ENCODE assay signal across 10 cellular contexts in genomic region chr7:130273863-130274262, GRCh38. TPM values are rescaled to one million over a fixed set of nuclear protein-coding genes. Genes with fewer than 3 reads are reported as not detected.
A peak's percentile ranks its signal among the peaks of the same experiment; 100 is the strongest.
DNase-seq lines count a peak whose midpoint lies in the region; ATAC-seq lines count a peak whose summit lies in the region.
"Had no signal": no experiment of that assay in that cellular context is flagged by ENCODE, and none has a peak within 500 bp of the region (broad histone marks: within the 10 kb centered on the region; RNA-seq: fewer than 3 reads in every experiment).

No MANE protein-coding gene starts in this region.

- H3K27me3 ChIP-seq in right cardiac atrium (ENCODE audit: control insufficient read depth, insufficient read depth) (no peaks in the 10 kb centered on the region), subcutaneous abdominal adipose tissue (ENCODE audit: control insufficient read depth in 5 of 5, insufficient read depth in 4 of 5, low read length in 5 of 5) (peaks cover 0 to 3% (median 0%) of the 10 kb centered on the region in 5 donors)

- intact Hi-C loops in activated CD4-positive, alpha-beta T cell treated with anti-CD3 and anti-CD28 coated beads for 36 hours (cut with DNase I, micrococcal nuclease): no loop called here
- intact Hi-C loops in right cardiac atrium (cut with DNase I): no loop called here

- no peak for ATAC-seq in activated CD4-positive, alpha-beta T cell treated with anti-CD3 and anti-CD28 coated beads for 36 hours
- ATAC-seq in right cardiac atrium (no peak), T-helper 17 cell (no peak)

- peak overlapping the region; percentile 34 for H3K4me3 Mint-ChIP-seq in activated CD4-positive, alpha-beta T cell treated with anti-CD3 and anti-CD28 coated beads for 36 hours
- no peak overlapping the region for H3K4me3 Mint-ChIP-seq in T-helper 17 cell

- no peak for DNase-seq in activated CD4-positive, alpha-beta T cell treated with anti-CD3 and anti-CD28 coated beads for 36 hours
- no peak for DNase-seq in activated CD4-positive, alpha-beta T cell treated with anti-CD3 and anti-CD28 coated beads, Interleukin-2, amount 50 U/mL, for 1 hour
- DNase-seq in SHP77 treated with DMSO at 0.1 percent for 48 hours (lab: John Stamatoyannopoulos, UW) (peak; percentile 48), right cardiac atrium (no peak), SIG-M5 (lab: John Stamatoyannopoulos, UW) (no peak), A172 (ENCODE audit: low spot score) (no peak), T-helper 17 cell (no peak)

- H3K27me3 Mint-ChIP-seq in activated CD4-positive, alpha-beta T cell treated with anti-CD3 and anti-CD28 coated beads for 36 hours: peaks cover 4% of the 10 kb centered on the region
- H3K27me3 Mint-ChIP-seq in T-helper 17 cell: peaks cover 45% of the 10 kb centered on the region

- peaks cover 41% of the 10 kb centered on the region for H3K4me1 Mint-ChIP-seq in activated CD4-positive, alpha-beta T cell treated with anti-CD3 and anti-CD28 coated beads for 36 hours
- H3K4me1 Mint-ChIP-seq in T-helper 17 cell: peaks cover 8% of the 10 kb centered on the region

- WGBS in right cardiac atrium: 39% methylated on average over 11 of the region's 11 CpGs

- peaks cover 5% of the 10 kb centered on the region for H3K4me1 ChIP-seq in right cardiac atrium (ENCODE audit: control insufficient read depth, insufficient read depth, low read length)
- peaks cover 10 to 65% (median 56%) of the 10 kb centered on the region in 5 donors for H3K4me1 ChIP-seq in subcutaneous abdominal adipose tissue (ENCODE audit: control insufficient read depth in 5 of 5, insufficient read depth in 5 of 5, low read length in 5 of 5)

- peak overlapping the region in 2 of 5 donors; percentile 33 to 44 for H3K9ac ChIP-seq in subcutaneous abdominal adipose tissue (ENCODE audit: low read length in 5 of 5)
- H3K9ac ChIP-seq: BLaER1 treated with 17β-estradiol and CSF1 and Interleukin-3, amounts not matched to agents 10 nM and 100 nM had no signal

- no peak overlapping the region for H3K27ac Mint-ChIP-seq in activated CD4-positive, alpha-beta T cell treated with anti-CD3 and anti-CD28 coated beads for 36 hours
- H3K27ac Mint-ChIP-seq in T-helper 17 cell: no peak overlapping the region

- H3K27ac ChIP-seq in right cardiac atrium (ENCODE audit: low read length) (peak overlapping the region; percentile 55), subcutaneous abdominal adipose tissue (ENCODE audit: low read depth, low read length) (peak overlapping the region; percentile 97)
- H3K27ac ChIP-seq: BLaER1 treated with 17β-estradiol and CSF1 and Interleukin-3, amounts not matched to agents 10 nM and 100 nM; gastrocnemius medialis had no signal

- H3K9me3 Mint-ChIP-seq in activated CD4-positive, alpha-beta T cell treated with anti-CD3 and anti-CD28 coated beads for 36 hours (ENCODE audit: low read depth): no peaks in the 10 kb centered on the region

- H3K36me3 Mint-ChIP-seq in activated CD4-positive, alpha-beta T cell treated with anti-CD3 and anti-CD28 coated beads for 36 hours (ENCODE audit: low read depth): no peaks in the 10 kb centered on the region
- no peaks in the 10 kb centered on the region for H3K36me3 Mint-ChIP-seq in T-helper 17 cell (ENCODE audit: low read depth)

- H3K36me3 ChIP-seq in subcutaneous abdominal adipose tissue (ENCODE audit: control insufficient read depth in 5 of 5, insufficient read depth in 5 of 5, low read length in 5 of 5): no peaks in the 10 kb centered on the region
- H3K36me3 ChIP-seq: BLaER1 treated with 17β-estradiol and CSF1 and Interleukin-3, amounts not matched to agents 10 nM and 100 nM; gastrocnemius medialis had no signal

- CTCF ChIA-PET in activated CD4-positive, alpha-beta T cell treated with anti-CD3 and anti-CD28 coated beads for 36 hours (lab: Charles Lee): no interaction called here

- no peaks in the 10 kb centered on the region for H3K9me3 ChIP-seq in right cardiac atrium (ENCODE audit: control insufficient read depth, low read length)
- H3K9me3 ChIP-seq in subcutaneous abdominal adipose tissue (ENCODE audit: control insufficient read depth in 5 of 5, low read length in 5 of 5): no peaks in the 10 kb centered on the region
- no peaks in the 10 kb centered on the region for H3K9me3 ChIP-seq in T-helper 17 cell (ENCODE audit: control insufficient read depth, low read length, poor library complexity, severe bottlenecking)
- H3K9me3 ChIP-seq: BLaER1 treated with 17β-estradiol and CSF1 and Interleukin-3, amounts not matched to agents 10 nM and 100 nM; gastrocnemius medialis had no signal

- POLR2A ChIA-PET in activated CD4-positive, alpha-beta T cell treated with anti-CD3 and anti-CD28 coated beads for 36 hours (lab: Charles Lee): no interaction called here

- H3K4me3 ChIP-seq in right cardiac atrium (ENCODE audit: low read length): peak overlapping the region; percentile 12
- peak overlapping the region in 3 of 5 donors; percentile 6 to 38 (median 16) for H3K4me3 ChIP-seq in subcutaneous abdominal adipose tissue (ENCODE audit: low read depth in 1 of 5, low read length in 5 of 5)
- H3K4me3 ChIP-seq: BLaER1 treated with 17β-estradiol and CSF1 and Interleukin-3, amounts not matched to agents 10 nM and 100 nM had no signal

RNA-seq across cellular contexts. Expression of gene CPA2, which starts 7.2 kb away (rescaled TPM):
- total RNA-seq in activated CD4-positive, alpha-beta T cell treated with anti-CD3 and anti-CD28 coated beads for 36 hours: under 1 TPM in 1 of 2 experiments, not detected in 1; 0.18 TPM
- total RNA-seq in right cardiac atrium (under 1 TPM in 1 of 4 donors, not detected in 3; 0.67 TPM), T-helper 17 cell (not detected)
- 0.05 TPM for polyA plus RNA-seq in right cardiac atrium
- total RNA-seq in A172 (2014; rRNA removed; shearing (Covaris generic)): not detected in 2 replicates
- total RNA-seq: gastrocnemius medialis had no signal

RNA-seq across cellular contexts. Expression of gene CPA4, which starts 19.1 kb away (rescaled TPM):
- total RNA-seq in activated CD4-positive, alpha-beta T cell treated with anti-CD3 and anti-CD28 coated beads for 36 hours: not detected
- total RNA-seq in right cardiac atrium (under 1 TPM in 3 of 4 donors, not detected in 1; 0.34 to 0.84 (median 0.65) TPM), T-helper 17 cell (not detected)
- 0.02 TPM for polyA plus RNA-seq in right cardiac atrium
- 387 and 495 TPM in 2 replicates for total RNA-seq in A172 (2014; rRNA removed; shearing (Covaris generic))
- total RNA-seq: gastrocnemius medialis had no signal

Comparison
In these comparisons a context has a peak if more than half of its experiments do, and no peak if none do; other contexts are left out.
1. RNA of gene CPA4, which starts 19.1 kb away (total RNA-seq): 387 to 495 TPM in A172; 0.34 to 0.84 TPM in right cardiac atrium, not detected in activated CD4-positive, alpha-beta T cell treated with anti-CD3 and anti-CD28 coated beads for 36 hours and not detected in T-helper 17 cell; every median in the first group is over 100 times any median in the second.